In the genomic region with DNA sequence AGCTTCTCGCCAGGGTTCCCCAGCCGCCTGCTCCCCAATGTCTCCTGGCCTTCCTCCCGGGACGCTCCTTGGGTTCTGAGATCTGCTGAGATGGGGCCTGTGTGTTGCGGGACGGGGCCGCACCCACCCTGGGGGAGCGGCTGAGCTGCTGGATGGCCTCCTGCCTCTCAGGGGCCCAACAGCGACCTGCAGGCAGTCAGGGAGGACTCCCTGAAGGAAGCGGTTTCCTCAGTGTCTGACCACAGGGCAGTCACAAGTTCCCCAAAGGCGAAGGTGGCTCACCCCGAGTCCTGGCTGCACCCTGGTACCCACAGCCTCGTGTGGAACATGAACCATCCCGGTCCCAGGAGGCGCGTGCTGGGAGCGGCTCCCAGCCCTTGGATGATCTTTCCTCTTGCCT, we compare ENCODE assay signal across 1 cellular context.
TF ChIP-seq lines count a peak whose summit lies in the region.

No MANE protein-coding gene starts in this region.

TF ChIP-seq in K562, 482 proteins besides CTCF, POLR2A, EP300 and RAD21:
- TF ChIP-seq, protein P1, sequence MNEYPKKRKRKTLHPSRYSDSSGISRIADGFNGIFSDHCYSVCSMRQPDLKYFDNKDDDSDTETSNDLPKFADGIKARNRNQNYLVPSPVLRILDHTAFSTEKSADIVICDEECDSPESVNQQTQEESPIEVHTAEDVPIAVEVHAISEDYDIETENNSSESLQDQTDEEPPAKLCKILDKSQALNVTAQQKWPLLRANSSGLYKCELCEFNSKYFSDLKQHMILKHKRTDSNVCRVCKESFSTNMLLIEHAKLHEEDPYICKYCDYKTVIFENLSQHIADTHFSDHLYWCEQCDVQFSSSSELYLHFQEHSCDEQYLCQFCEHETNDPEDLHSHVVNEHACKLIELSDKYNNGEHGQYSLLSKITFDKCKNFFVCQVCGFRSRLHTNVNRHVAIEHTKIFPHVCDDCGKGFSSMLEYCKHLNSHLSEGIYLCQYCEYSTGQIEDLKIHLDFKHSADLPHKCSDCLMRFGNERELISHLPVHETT (CRISPR knock-in tag; conservative IDR thresholded peaks at IDR 0.05 in 1 of 2, IDR thresholded peaks at IDR 0.05 in 1 of 2) = no peak
- TF ChIP-seq STAG1 (CRISPR knock-in tag; IDR thresholded peaks at IDR 0.05; ENCODE audit: borderline replicate concordance) (no peak), PREB (CRISPR knock-in tag; IDR thresholded peaks at IDR 0.05) (no peak), ZFP36 (IDR thresholded peaks at IDR 0.05; ENCODE audit: low read depth, low read length, partially characterized antibody) (peak; percentile 80), ZBTB1 (CRISPR knock-in tag; IDR thresholded peaks at IDR 0.05; ENCODE audit: borderline replicate concordance, low read depth) (no peak)
- TF ChIP-seq, protein P2, sequence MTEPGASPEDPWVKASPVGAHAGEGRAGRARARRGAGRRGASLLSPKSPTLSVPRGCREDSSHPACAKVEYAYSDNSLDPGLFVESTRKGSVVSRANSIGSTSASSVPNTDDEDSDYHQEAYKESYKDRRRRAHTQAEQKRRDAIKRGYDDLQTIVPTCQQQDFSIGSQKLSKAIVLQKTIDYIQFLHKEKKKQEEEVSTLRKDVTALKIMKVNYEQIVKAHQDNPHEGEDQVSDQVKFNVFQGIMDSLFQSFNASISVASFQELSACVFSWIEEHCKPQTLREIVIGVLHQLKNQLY (CRISPR knock-in tag; conservative IDR thresholded peaks at IDR 0.05) = no peak
- TF ChIP-seq, protein P3, sequence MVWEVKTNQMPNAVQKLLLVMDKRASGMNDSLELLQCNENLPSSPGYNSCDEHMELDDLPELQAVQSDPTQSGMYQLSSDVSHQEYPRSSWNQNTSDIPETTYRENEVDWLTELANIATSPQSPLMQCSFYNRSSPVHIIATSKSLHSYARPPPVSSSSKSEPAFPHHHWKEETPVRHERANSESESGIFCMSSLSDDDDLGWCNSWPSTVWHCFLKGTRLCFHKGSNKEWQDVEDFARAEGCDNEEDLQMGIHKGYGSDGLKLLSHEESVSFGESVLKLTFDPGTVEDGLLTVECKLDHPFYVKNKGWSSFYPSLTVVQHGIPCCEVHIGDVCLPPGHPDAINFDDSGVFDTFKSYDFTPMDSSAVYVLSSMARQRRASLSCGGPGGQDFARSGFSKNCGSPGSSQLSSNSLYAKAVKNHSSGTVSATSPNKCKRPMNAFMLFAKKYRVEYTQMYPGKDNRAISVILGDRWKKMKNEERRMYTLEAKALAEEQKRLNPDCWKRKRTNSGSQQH (CRISPR knock-in tag; IDR thresholded peaks at IDR 0.05) = no peak
TF ChIP-seq in K562: peak in this region for 1.
